In genomic region chr1:8739377-8739776, GRCh38 we compare ENCODE assay signal across 14 cellular contexts.
DNase-seq lines count a peak whose midpoint lies in the region; ATAC-seq and TF ChIP-seq lines count a peak whose summit lies in the region.
"Had no signal": no experiment of that assay in that cellular context is flagged by ENCODE, and none has a peak within 500 bp of the region (broad histone marks: within the 10 kb centered on the region; RNA-seq: fewer than 3 reads in every experiment).

No MANE protein-coding gene starts in this region.

- H3K27me3 ChIP-seq in IMR-90 (ENCODE audit: control insufficient read depth, insufficient read depth, low read length), result no peaks in the 10 kb centered on the region

- no peak overlapping the region for H3K4me3 ChIP-seq in IMR-90 (ENCODE audit: insufficient read depth, low read depth, low read length)
- H3K4me3 ChIP-seq in WI38 (ENCODE audit: low read depth, low read length), result no peak overlapping the region
- H3K4me3 ChIP-seq: lung had no signal

- H3K4ac ChIP-seq in IMR-90 (ENCODE audit: low read depth, low read length), result peak overlapping the region; percentile 65

- H3K23ac ChIP-seq in IMR-90 (ENCODE audit: low read depth, low read length), result no peak overlapping the region

- TF ChIP-seq POLR2A in IMR-90 (IDR thresholded peaks at IDR 0.05; ENCODE audit: low read depth, low read length), result no peak

- peaks cover 2% of the 10 kb centered on the region for H3K9me1 ChIP-seq in IMR-90 (ENCODE audit: insufficient read depth, low read length)

- peak overlapping the region; percentile 88 for H2BK20ac ChIP-seq in IMR-90 (ENCODE audit: low read depth, low read length)

- H4K8ac ChIP-seq in IMR-90 (ENCODE audit: low read depth in 2 of 2, low read length in 2 of 2), result peak overlapping the region in 1 of 2 experiments; percentile 53; a peak in 1 of 4 replicates

- in situ Hi-C loops in IMR-90 (cut with MboI; ENCODE audit: low sequenced_read_pairs), result no loop called here

- peak overlapping the region; percentile 83; the same call in 2 of the 3 replicates for H2BK15ac ChIP-seq in IMR-90 (ENCODE audit: low read depth, low read length)

- H3K14ac ChIP-seq in IMR-90 (replicated peaks; ENCODE audit: low read depth, low read length), result peak overlapping the region; percentile 10

- H4K5ac ChIP-seq in IMR-90 (ENCODE audit: low read depth, low read length), result peak overlapping the region; percentile 20

- H3K18ac ChIP-seq in IMR-90 (ENCODE audit: low read depth, low read length), result peak overlapping the region; percentile 51

- no peak overlapping the region for H3K4me2 ChIP-seq in IMR-90 (ENCODE audit: low read depth, low read length)

- H4K91ac ChIP-seq in IMR-90 (ENCODE audit: insufficient read depth, low read depth, low read length), result peak overlapping the region; percentile 57; the same call in 1 of the 2 replicates

- H3K27ac ChIP-seq in IMR-90 (ENCODE audit: insufficient read depth, low read length), result peak overlapping the region; percentile 38

- peak overlapping the region; percentile 96 for H2AK5ac ChIP-seq in IMR-90 (ENCODE audit: low read depth, low read length)

- TF ChIP-seq CTCF in GM12872 (IDR thresholded peaks at IDR 0.05; ENCODE audit: insufficient read depth, low read depth, low read length) (0 out of 3 replicates have a peak, but pooled peaks have one; percentile 17), IMR-90 (conservative IDR thresholded peaks at IDR 0.05; ENCODE audit: low read depth, low read length) (0 out of 2 replicates have a peak, but pooled peaks have one; percentile 5), WI38 (IDR thresholded peaks at IDR 0.05; ENCODE audit: low read depth, low read length) (0 out of 2 replicates have a peak, but pooled peaks have one; percentile 10)

- ATAC-seq in IMR-90 (ENCODE audit: low read depth) (no peak), left lobe of liver (peak; percentile 12), HG02870 (IDR thresholded peaks at IDR 0.05; ENCODE audit: unreplicated experiment) (no peak), GM19463 (IDR thresholded peaks at IDR 0.05; ENCODE audit: unreplicated experiment) (no peak)
- ATAC-seq: natural killer cell treated with Interleukin-12 subunit alpha and Interleukin-12 subunit beta and Interleukin-15 and Interleukin-18, amount 100 ng/mL, for 72 hours had no signal

- H3K9me3 ChIP-seq in IMR-90 (ENCODE audit: control insufficient read depth, insufficient read depth, low read length), result peaks cover 5% of the 10 kb centered on the region

- H3K4me1 ChIP-seq in IMR-90 (ENCODE audit: control insufficient read depth, insufficient read depth, low read length), result peaks cover 13% of the 10 kb centered on the region

- POLR2A ChIA-PET in IMR-90 (lab: Charles Lee; ENCODE audit: unreplicated experiment), result no interaction called here

- peaks cover 6% of the 10 kb centered on the region; the same call in 1 of the 2 replicates for H4K20me1 ChIP-seq in IMR-90 (ENCODE audit: insufficient read depth, low read length)

- no peak overlapping the region for H3K56ac ChIP-seq in IMR-90 (ENCODE audit: extremely low read depth, insufficient read depth, low read length)

- H2AK9ac ChIP-seq in IMR-90 (replicated peaks; ENCODE audit: low read depth, low read length, poor library complexity), result no peak overlapping the region

- peak overlapping the region; percentile 64 for H2BK5ac ChIP-seq in IMR-90 (ENCODE audit: low read depth, low read length, poor library complexity, severe bottlenecking)

- H2AFZ ChIP-seq in IMR-90 (replicated peaks; ENCODE audit: low read length, poor library complexity), result no peak overlapping the region

- no TSS peak for BruUV-seq in IMR-90 (replicated peaks; lab: Mats Ljungman, UMichigan)

- DNase-seq in IMR-90 (no peak), left lobe of liver (ENCODE audit: low spot score) (no peak), NCI-H128 (lab: John Stamatoyannopoulos, UW; ENCODE audit: unreplicated experiment) (no peak)
- DNase-seq: activated gamma-delta T cell treated with Interleukin-2 at 50 U/mL for 16 hours; CD4-positive, CD25-positive, alpha-beta regulatory T cell; NCI-H1417; NCI-H345; retina had no signal

- intact Hi-C loops in IMR-90 (cut with micrococcal nuclease), result no loop called here

- peaks cover 24 to 35% of the 10 kb centered on the region in 2 experiments for H3K79me1 ChIP-seq in IMR-90 (ENCODE audit: low read depth in 1 of 2, low read length in 2 of 2)

- dilution Hi-C loops in IMR-90 (cut with HindIII; ENCODE audit: low sequenced_read_pairs, unreplicated experiment), result no loop called here

- WGBS in IMR-90 (ENCODE audit: extremely low coverage in 2 of 2, insufficient read length in 1 of 2), 2 experiments, result 100% methylated on average over 4 of the region's 4 CpGs; no CpG with 5 or more reads in 1 of the 2 experiments

- H3K9ac ChIP-seq in IMR-90 (ENCODE audit: low read depth, low read length), result no peak overlapping the region

- CTCF ChIA-PET in IMR-90 (lab: Yijun Ruan, JAX), result interaction anchor here (0.6 to 1.3 kb wide), 3 partner anchors 13 to 88 kb away, joined by 3 to 5 read pairs (median 4); no protein-coding TSS in a partner anchor

- H3K36me3 ChIP-seq in IMR-90 (ENCODE audit: control insufficient read depth, insufficient read depth, low read length), result 0 out of 2 replicates have a peak, but pooled peaks cover 2% of the 10 kb centered on the region

- H2BK120ac ChIP-seq in IMR-90 (ENCODE audit: low read depth, low read length), result peak overlapping the region; percentile 53; the same call in 1 of the 2 replicates

- TF ChIP-seq RAD21 in IMR-90 (IDR thresholded peaks at IDR 0.05; ENCODE audit: low read length), result 0 out of 2 replicates have a peak, but pooled peaks have one; percentile 2

TF ChIP-seq in IMR-90, 13 proteins besides CTCF, POLR2A, EP300 and RAD21:
- no peak for TF ChIP-seq NFE2L2 (IDR thresholded peaks at IDR 0.05; ENCODE audit: low read depth, low read length)
- TF ChIP-seq FOS (IDR thresholded peaks at IDR 0.05; ENCODE audit: low read depth, low read length), result no peak
- TF ChIP-seq ELK1 (IDR thresholded peaks at IDR 0.05; ENCODE audit: borderline replicate concordance, low read depth, low read length), result no peak
- no peak for TF ChIP-seq CHD1 (IDR thresholded peaks at IDR 0.05; ENCODE audit: low read depth, low read length)
- no peak for TF ChIP-seq BHLHE40 (IDR thresholded peaks at IDR 0.05; ENCODE audit: low read depth, low read length)
- no peak for TF ChIP-seq MAZ (IDR thresholded peaks at IDR 0.05; ENCODE audit: borderline replicate concordance, low read depth, low read length)
- TF ChIP-seq USF2 (IDR thresholded peaks at IDR 0.05; ENCODE audit: low read depth, low read length), result no peak
- no peak for TF ChIP-seq RCOR1 (IDR thresholded peaks at IDR 0.05; ENCODE audit: insufficient replicate concordance, low read length)
- TF ChIP-seq MXI1 (IDR thresholded peaks at IDR 0.05; ENCODE audit: borderline replicate concordance, low read depth, low read length), result no peak
- no peak for TF ChIP-seq CEBPB (IDR thresholded peaks at IDR 0.05; ENCODE audit: low read depth, low read length)
- no peak for TF ChIP-seq SMC3 (IDR thresholded peaks at IDR 0.05; ENCODE audit: low read depth, low read length)
- TF ChIP-seq RFX5 (IDR thresholded peaks at IDR 0.05; ENCODE audit: low read depth, low read length), result no peak
- no peak for TF ChIP-seq MAFK (IDR thresholded peaks at IDR 0.05; ENCODE audit: low read depth, low read length)
